In the genomic region with DNA sequence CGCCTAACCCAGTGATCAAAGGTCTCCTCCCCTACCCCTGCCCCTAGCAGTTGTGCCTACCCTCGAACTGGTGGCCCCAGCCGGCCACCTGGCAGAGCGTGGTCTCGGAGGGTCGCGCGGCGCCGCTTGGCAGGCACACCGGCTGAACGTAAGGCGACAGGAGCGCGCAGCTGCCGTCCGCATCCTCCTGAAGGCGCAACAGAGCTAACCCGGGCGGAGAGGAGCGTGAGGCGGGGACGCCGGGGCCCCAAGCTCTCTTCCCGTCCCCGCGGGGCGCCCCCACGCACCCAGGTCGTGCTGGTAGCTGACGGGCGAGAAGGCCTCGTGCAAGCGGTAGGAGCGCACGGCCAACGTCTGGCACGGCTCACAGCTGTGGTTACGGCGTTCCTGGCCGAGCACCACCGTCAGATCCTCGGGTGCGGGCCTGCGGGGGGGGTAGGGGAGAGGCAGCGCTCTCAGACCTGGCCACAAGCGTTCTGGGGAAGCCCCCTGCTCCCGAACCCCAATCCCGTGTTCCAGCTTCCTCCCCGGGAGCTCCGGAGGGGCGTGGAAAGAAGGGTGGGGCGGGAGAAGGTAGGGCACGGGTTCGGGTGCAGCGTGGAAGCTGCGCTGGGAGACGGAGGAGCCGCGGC, we compare ENCODE assay signal across 6 cellular contexts. TPM values are rescaled to one million over a fixed set of nuclear protein-coding genes. Genes with fewer than 3 reads are reported as not detected.
DNase-seq lines count a peak whose midpoint lies in the region; ATAC-seq and TF ChIP-seq lines count a peak whose summit lies in the region.

No MANE protein-coding gene starts in this region.

- H3K4me1 Mint-ChIP-seq in T-cell, result peaks cover 27 to 38% (median 32%) of the 10 kb centered on the region in 3 donors

- POLR2A ChIA-PET in T-cell (lab: Charles Lee), result interaction anchor here in 1 of 2 donors (0.5 to 1.9 kb wide), 3 partner anchors 11 to 51 kb away, joined by 3 to 13 read pairs (median 4); partner anchors contain the start of gene GRK6

- no peaks in the 10 kb centered on the region for H3K27me3 Mint-ChIP-seq in T-cell

- CTCF ChIA-PET in T-cell (lab: Charles Lee), result interaction anchor here (0.7 to 4.8 kb wide), 23 partner anchors 9 to 98 kb away, joined by 3 to 100 read pairs (median 9); partner anchors contain the start of genes GRK6 (in 1 of the 2), PDLIM7 (in 1 of the 2) and PRR7 (in 1 of the 2)

- H3K4me3 Mint-ChIP-seq in T-cell, result peak overlapping the region; percentile 75 to 85 (median 79)

- no peak for TF ChIP-seq CTCF in HFF-Myc (IDR thresholded peaks at IDR 0.05; ENCODE audit: low read depth, low read length, missing control alignments)

- peak overlapping the region; percentile 50 for H3K4me3 ChIP-seq in HFF-Myc (replicated peaks; ENCODE audit: low read depth, low read length)

- H3K36me3 Mint-ChIP-seq in T-cell, result no peaks in the 10 kb centered on the region

- H3K27ac Mint-ChIP-seq in T-cell, result peak overlapping the region in 1 of 2 donors; percentile 39

- peak; percentile 43 to 58 (median 50) for ATAC-seq in T-cell (replicated peaks in 1 of 4)

- DNase-seq in ELF-1 (ENCODE audit: low read depth, low spot score) (peak; percentile 29), HFF-Myc (ENCODE audit: extremely low read depth, low read depth) (no peak), T-cell (peak in 33 of 34 experiments; percentile 19 to 72 (median 57)), erythroblast (lab: John Stamatoyannopoulos, UW) (peak; percentile 44 to 48), MV-4-11 (lab: John Stamatoyannopoulos, UW) (no peak)
- peak; percentile 45 for DNase-seq in stimulated activated CD4-positive, alpha-beta T cell treated with anti-CD3 and anti-CD28 coated beads, Interleukin-4, amount 100 ng/mL, for 24 hours

- no peaks in the 10 kb centered on the region for H3K9me3 Mint-ChIP-seq in T-cell

- no peak for TF ChIP-seq POLR2A in erythroblast (IDR thresholded peaks at IDR 0.05; ENCODE audit: low read length)

RNA-seq across cellular contexts. Expression of gene PFN3, which starts 2.8 kb away (rescaled TPM):
- not detected for total RNA-seq in T-cell

RNA-seq across cellular contexts. Expression of gene F12, which starts 6.1 kb away (rescaled TPM):
- total RNA-seq in T-cell, result under 1 TPM in 4 of 5 donors, not detected in 1; 0.28 to 0.98 (median 0.42) TPM

RNA-seq across cellular contexts. Expression of gene SLC34A1, which starts 19.1 kb away (rescaled TPM):
- total RNA-seq in T-cell, result under 1 TPM in 3 of 5 donors, not detected in 2; 0.13 to 0.18 (median 0.16) TPM

RNA-seq across cellular contexts. Expression of gene GRK6, which starts 23.2 kb away (rescaled TPM):
- total RNA-seq in T-cell, result 100 to 1,000 TPM; 196 to 226 (median 216) TPM

RNA-seq across cellular contexts. Expression of gene PRR7, which starts 43.3 kb away (rescaled TPM):
- total RNA-seq in T-cell, result 10 to 100 TPM in 4 of 5 donors, 1 to 10 TPM in 1; 9.5 to 28.2 (median 12.3) TPM

Comparison
In these comparisons a context has a peak if more than half of its experiments do, and no peak if none do; other contexts are left out.
1. DNase-seq: peak in ELF-1 (single experiment), T-cell (33 of 34), erythroblast (2 of 2) and stimulated activated CD4-positive, alpha-beta T cell treated with anti-CD3 and anti-CD28 coated beads, Interleukin-4, amount 100 ng/mL, for 24 hours (single experiment); none in HFF-Myc (single experiment) and MV-4-11 (single experiment).